In the genomic region with DNA sequence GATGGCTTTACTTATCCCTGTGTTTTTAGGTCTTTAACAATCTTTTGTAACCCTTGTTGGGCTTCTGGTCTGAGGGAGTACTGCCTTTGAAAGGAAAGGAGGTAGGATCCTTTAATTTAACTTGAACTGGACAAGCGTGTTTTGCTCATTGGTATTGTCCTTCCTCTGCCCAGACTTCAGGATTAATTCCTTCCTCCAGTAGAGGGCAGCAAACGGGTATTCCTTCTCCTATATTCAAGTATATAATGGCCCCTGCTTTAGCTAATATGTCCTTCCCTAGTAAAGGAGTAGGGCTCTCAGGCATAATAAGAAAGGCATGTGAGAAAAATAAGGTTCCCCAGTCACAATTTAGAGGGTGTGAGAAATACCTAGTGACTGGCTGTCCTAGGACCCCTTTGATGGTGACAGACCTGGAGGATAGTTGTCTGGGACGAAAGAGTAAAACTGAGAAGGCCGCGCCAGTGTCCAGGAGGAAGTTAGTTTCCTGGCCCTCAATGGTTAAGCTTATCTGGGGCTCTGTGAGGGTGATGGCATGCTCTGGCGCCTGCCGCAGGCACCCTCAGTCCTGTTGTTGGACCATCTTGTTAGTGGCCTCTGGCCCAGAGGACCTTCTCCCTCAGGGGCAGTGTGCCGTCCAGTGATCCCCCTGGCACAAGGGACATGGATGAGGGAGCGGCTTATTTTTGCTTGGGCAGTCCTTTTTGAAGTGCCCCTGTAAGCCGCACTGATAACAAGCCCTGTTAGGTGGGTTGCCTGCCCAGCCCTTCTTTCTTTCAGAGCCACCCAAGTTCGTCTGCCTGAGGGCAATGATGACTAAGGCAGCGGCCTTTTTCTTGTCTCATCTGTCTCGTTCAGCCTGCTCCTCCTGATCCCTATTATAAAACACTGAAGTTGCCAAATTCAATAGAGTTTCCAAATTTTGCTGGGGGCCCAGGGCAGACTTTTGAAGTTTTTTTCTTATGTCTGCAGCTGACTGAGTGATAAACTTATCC, we compare ENCODE assay signal across 1 cellular context.
TF ChIP-seq lines count a peak whose summit lies in the region.

No MANE protein-coding gene starts in this region.

TF ChIP-seq in HepG2, 621 proteins besides CTCF, POLR2A, EP300 and RAD21:
- TF ChIP-seq, protein P1, sequence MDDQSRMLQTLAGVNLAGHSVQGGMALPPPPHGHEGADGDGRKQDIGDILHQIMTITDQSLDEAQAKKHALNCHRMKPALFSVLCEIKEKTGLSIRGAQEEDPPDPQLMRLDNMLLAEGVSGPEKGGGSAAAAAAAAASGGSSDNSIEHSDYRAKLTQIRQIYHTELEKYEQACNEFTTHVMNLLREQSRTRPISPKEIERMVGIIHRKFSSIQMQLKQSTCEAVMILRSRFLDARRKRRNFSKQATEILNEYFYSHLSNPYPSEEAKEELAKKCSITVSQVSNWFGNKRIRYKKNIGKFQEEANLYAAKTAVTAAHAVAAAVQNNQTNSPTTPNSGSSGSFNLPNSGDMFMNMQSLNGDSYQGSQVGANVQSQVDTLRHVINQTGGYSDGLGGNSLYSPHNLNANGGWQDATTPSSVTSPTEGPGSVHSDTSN (CRISPR knock-in tag; IDR thresholded peaks at IDR 0.05; ENCODE audit: borderline replicate concordance): no peak
- peak; percentile 46; the same call in 1 of the 2 replicates for TF ChIP-seq STAG1 (CRISPR knock-in tag; IDR thresholded peaks at IDR 0.05)
TF ChIP-seq in HepG2: peak in this region for 1.
